In genomic region chr9:124029617-124030016, GRCh38 we compare ENCODE assay signal across 2 cellular contexts.
TF ChIP-seq lines count a peak whose summit lies in the region.

No MANE protein-coding gene starts in this region.

TF ChIP-seq in GM23338, 12 proteins besides CTCF, POLR2A, EP300 and RAD21 (continued from another document):
- TF ChIP-seq ZNF462 (CRISPR knock-in tag; IDR thresholded peaks at IDR 0.05) (no peak), EZH2 (IDR thresholded peaks at IDR 0.05; ENCODE audit: low read depth, unreplicated experiment) (no peak), ETS1 (IDR thresholded peaks at IDR 0.05) (no peak), JUNB (IDR thresholded peaks at IDR 0.05; ENCODE audit: unreplicated experiment) (no peak), POLR2AphosphoS5 (IDR thresholded peaks at IDR 0.05; ENCODE audit: low read depth) (no peak)
TF ChIP-seq in GM23338: peak in this region for 0.

TF ChIP-seq in WTC11, 78 proteins besides CTCF, POLR2A, EP300 and RAD21 (continued from another document):
- TF ChIP-seq HMGXB4 (CRISPR knock-in tag; IDR thresholded peaks at IDR 0.05) = no peak
- no peak for TF ChIP-seq TCF7 (CRISPR knock-in tag; IDR thresholded peaks at IDR 0.05; ENCODE audit: low read depth)
- no peak for TF ChIP-seq TEAD1 (CRISPR knock-in tag; IDR thresholded peaks at IDR 0.05)
- TF ChIP-seq ZNF532 (CRISPR knock-in tag; IDR thresholded peaks at IDR 0.05; ENCODE audit: borderline replicate concordance) = no peak
- TF ChIP-seq ESRRA (CRISPR knock-in tag; IDR thresholded peaks at IDR 0.05; ENCODE audit: borderline replicate concordance) = no peak
- TF ChIP-seq IRF2 (CRISPR knock-in tag; IDR thresholded peaks at IDR 0.05; ENCODE audit: borderline replicate concordance, low read depth) = no peak
- no peak for TF ChIP-seq ATF3 (CRISPR knock-in tag; conservative IDR thresholded peaks at IDR 0.05)
- no peak for TF ChIP-seq ZNF121 (CRISPR knock-in tag; IDR thresholded peaks at IDR 0.05)
- no peak for TF ChIP-seq EMX1 (CRISPR knock-in tag; IDR thresholded peaks at IDR 0.05)
- TF ChIP-seq ZNF423 (CRISPR knock-in tag; IDR thresholded peaks at IDR 0.05) = no peak
- TF ChIP-seq NFE2L1 (CRISPR knock-in tag; IDR thresholded peaks at IDR 0.05) = no peak
